Comparison of ENCODE assay signal across 17 cellular contexts in genomic region chr2:225004531-225004930, GRCh38. TPM values are rescaled to one million over a fixed set of nuclear protein-coding genes. Genes with fewer than 3 reads are reported as not detected.
A peak's percentile ranks its signal among the peaks of the same experiment; 100 is the strongest.
DNase-seq lines count a peak whose midpoint lies in the region; ATAC-seq and TF ChIP-seq lines count a peak whose summit lies in the region.
"Had no signal": no experiment of that assay in that cellular context is flagged by ENCODE, and none has a peak within 500 bp of the region (broad histone marks: within the 10 kb centered on the region; RNA-seq: fewer than 3 reads in every experiment).

No MANE protein-coding gene starts in this region.

- POLR2A ChIA-PET in activated CD4-positive, alpha-beta memory T cell treated with anti-CD3 and anti-CD28 coated beads for 36 hours (lab: Charles Lee): interaction anchor here (0.9 kb wide), 1 partner anchor 38 kb away, joined by 4 read pairs; the partner anchor contains the start of gene DOCK10
- POLR2A ChIA-PET in activated CD4-positive, alpha-beta memory T cell treated with anti-CD3 and anti-CD28 coated beads, Interleukin-2, amount 10 ng/mL, durations not matched to agents 7 days and 5 days (lab: Charles Lee): interaction anchor here (1.2 kb wide), 1 partner anchor 94 kb away, joined by 3 read pairs; no protein-coding TSS in a partner anchor

- ATAC-seq in stimulated activated memory B cell treated with anti-CD40 and anti-IgM and Interleukin-4, amounts not matched to agents 10 μg/mL and 1 μg/mL and 100 μg/mL, for 72 hours: no peak
- no peak for ATAC-seq in GM19035 (IDR thresholded peaks at IDR 0.05; ENCODE audit: unreplicated experiment)
- ATAC-seq: K562, left cardiac atrium had no signal

- H3K4me3 Mint-ChIP-seq in activated CD4-positive, alpha-beta memory T cell treated with anti-CD3 and anti-CD28 coated beads for 36 hours: no peak overlapping the region
- no peak overlapping the region for H3K4me3 Mint-ChIP-seq in activated CD4-positive, alpha-beta memory T cell treated with anti-CD3 and anti-CD28 coated beads, Interleukin-2, amount 10 ng/mL, durations not matched to agents 7 days and 5 days
- no peak overlapping the region for H3K4me3 Mint-ChIP-seq in stimulated activated memory B cell treated with anti-CD40 and anti-IgM and Interleukin-4, amounts not matched to agents 10 μg/mL and 1 μg/mL and 100 μg/mL, for 72 hours
- H3K4me3 Mint-ChIP-seq in endothelial cell (ENCODE audit: unreplicated experiment): no peak overlapping the region
- H3K4me3 Mint-ChIP-seq: neural crest cell had no signal

- H3K27ac ChIP-seq in SJCRH30: 0 out of 2 replicates have a peak overlapping the region, but pooled peaks have one; percentile 6
- no peak overlapping the region for H3K27ac ChIP-seq in colonic mucosa
- H3K27ac ChIP-seq: SK-N-MC, spleen had no signal

- no peaks in the 10 kb centered on the region for H3K9me3 Mint-ChIP-seq in activated CD4-positive, alpha-beta memory T cell treated with anti-CD3 and anti-CD28 coated beads for 36 hours
- no peaks in the 10 kb centered on the region for H3K9me3 Mint-ChIP-seq in activated CD4-positive, alpha-beta memory T cell treated with anti-CD3 and anti-CD28 coated beads, Interleukin-2, amount 10 ng/mL, durations not matched to agents 7 days and 5 days
- H3K9me3 Mint-ChIP-seq in stimulated activated memory B cell treated with anti-CD40 and anti-IgM and Interleukin-4, amounts not matched to agents 10 μg/mL and 1 μg/mL and 100 μg/mL, for 72 hours: peaks cover 2% of the 10 kb centered on the region
- H3K9me3 Mint-ChIP-seq in endothelial cell (ENCODE audit: unreplicated experiment): no peaks in the 10 kb centered on the region

- H3K36me3 Mint-ChIP-seq in activated CD4-positive, alpha-beta memory T cell treated with anti-CD3 and anti-CD28 coated beads for 36 hours: peaks cover 4% of the 10 kb centered on the region
- H3K36me3 Mint-ChIP-seq in activated CD4-positive, alpha-beta memory T cell treated with anti-CD3 and anti-CD28 coated beads, Interleukin-2, amount 10 ng/mL, durations not matched to agents 7 days and 5 days (ENCODE audit: low read depth): peaks cover 20% of the 10 kb centered on the region
- H3K36me3 Mint-ChIP-seq in stimulated activated memory B cell treated with anti-CD40 and anti-IgM and Interleukin-4, amounts not matched to agents 10 μg/mL and 1 μg/mL and 100 μg/mL, for 72 hours: peaks cover 41% of the 10 kb centered on the region
- H3K36me3 Mint-ChIP-seq in endothelial cell (ENCODE audit: low read depth, unreplicated experiment): no peaks in the 10 kb centered on the region

- intact Hi-C loops in activated CD4-positive, alpha-beta memory T cell treated with anti-CD3 and anti-CD28 coated beads for 36 hours (cut with micrococcal nuclease): loop anchor here (5.0 to 10.0 kb wide), 2 partner anchors 197 to 460 kb away; no protein-coding TSS in a partner anchor
- intact Hi-C loops in colonic mucosa (cut with DNase I): loop anchor here (10.0 kb wide), 1 partner anchor 200 kb away; no protein-coding TSS in a partner anchor

- H3K4me1 Mint-ChIP-seq in activated CD4-positive, alpha-beta memory T cell treated with anti-CD3 and anti-CD28 coated beads for 36 hours (ENCODE audit: low read depth): peaks cover 90% of the 10 kb centered on the region
- H3K4me1 Mint-ChIP-seq in activated CD4-positive, alpha-beta memory T cell treated with anti-CD3 and anti-CD28 coated beads, Interleukin-2, amount 10 ng/mL, durations not matched to agents 7 days and 5 days: peaks cover 79% of the 10 kb centered on the region
- H3K4me1 Mint-ChIP-seq in stimulated activated memory B cell treated with anti-CD40 and anti-IgM and Interleukin-4, amounts not matched to agents 10 μg/mL and 1 μg/mL and 100 μg/mL, for 72 hours: peaks cover 64% of the 10 kb centered on the region
- peaks cover 10% of the 10 kb centered on the region for H3K4me1 Mint-ChIP-seq in endothelial cell (ENCODE audit: unreplicated experiment)

- CTCF ChIA-PET in activated CD4-positive, alpha-beta memory T cell treated with anti-CD3 and anti-CD28 coated beads for 36 hours (lab: Charles Lee): interaction anchor here (0.6 to 5.1 kb wide), 6 partner anchors 45 to 85 kb away, joined by 3 to 43 read pairs (median 4); no protein-coding TSS in a partner anchor
- CTCF ChIA-PET in activated CD4-positive, alpha-beta memory T cell treated with anti-CD3 and anti-CD28 coated beads, Interleukin-2, amount 10 ng/mL, durations not matched to agents 7 days and 5 days (lab: Charles Lee): interaction anchor here (0.9 to 1.5 kb wide), 5 partner anchors 18 to 121 kb away, joined by 3 to 4 read pairs (median 3); no protein-coding TSS in a partner anchor

- H3K36me3 ChIP-seq in SJCRH30 (no peaks in the 10 kb centered on the region), colonic mucosa (no peaks in the 10 kb centered on the region)

- TF ChIP-seq CTCF in fibroblast of mammary gland (conservative IDR thresholded peaks at IDR 0.05; ENCODE audit: control insufficient read depth, insufficient read depth, low read depth, low read length) (no peak), endothelial cell (IDR thresholded peaks at IDR 0.05; ENCODE audit: unreplicated experiment) (no peak), colonic mucosa (IDR thresholded peaks at IDR 0.05) (no peak)

- H3K27me3 Mint-ChIP-seq in activated CD4-positive, alpha-beta memory T cell treated with anti-CD3 and anti-CD28 coated beads for 36 hours: no peaks in the 10 kb centered on the region
- no peaks in the 10 kb centered on the region for H3K27me3 Mint-ChIP-seq in activated CD4-positive, alpha-beta memory T cell treated with anti-CD3 and anti-CD28 coated beads, Interleukin-2, amount 10 ng/mL, durations not matched to agents 7 days and 5 days
- H3K27me3 Mint-ChIP-seq in stimulated activated memory B cell treated with anti-CD40 and anti-IgM and Interleukin-4, amounts not matched to agents 10 μg/mL and 1 μg/mL and 100 μg/mL, for 72 hours: no peaks in the 10 kb centered on the region
- no peaks in the 10 kb centered on the region for H3K27me3 Mint-ChIP-seq in endothelial cell (ENCODE audit: unreplicated experiment)

- peak overlapping the region; percentile 64 for H3K27ac Mint-ChIP-seq in activated CD4-positive, alpha-beta memory T cell treated with anti-CD3 and anti-CD28 coated beads for 36 hours
- no peak overlapping the region for H3K27ac Mint-ChIP-seq in activated CD4-positive, alpha-beta memory T cell treated with anti-CD3 and anti-CD28 coated beads, Interleukin-2, amount 10 ng/mL, durations not matched to agents 7 days and 5 days
- peak overlapping the region; percentile 95 for H3K27ac Mint-ChIP-seq in stimulated activated memory B cell treated with anti-CD40 and anti-IgM and Interleukin-4, amounts not matched to agents 10 μg/mL and 1 μg/mL and 100 μg/mL, for 72 hours
- no peak overlapping the region for H3K27ac Mint-ChIP-seq in endothelial cell (ENCODE audit: unreplicated experiment)

- H3K27me3 ChIP-seq in SJCRH30 (no peaks in the 10 kb centered on the region), colonic mucosa (no peaks in the 10 kb centered on the region)
- H3K27me3 ChIP-seq: spleen had no signal

- H3K9me3 ChIP-seq in SJCRH30 (replicated peaks) (no peaks in the 10 kb centered on the region; the same call in 1 of the 2 replicates), colonic mucosa (no peaks in the 10 kb centered on the region)
- H3K9me3 ChIP-seq: spleen had no signal

- H3K4me3 ChIP-seq in SJCRH30 (no peak overlapping the region), fibroblast of mammary gland (ENCODE audit: control insufficient read depth, low read depth, low read length) (no peak overlapping the region), colonic mucosa (no peak overlapping the region)
- H3K4me3 ChIP-seq: K562, SK-N-MC, spleen had no signal

- H3K4me1 ChIP-seq in SJCRH30 (peaks cover 10% of the 10 kb centered on the region), colonic mucosa (no peaks in the 10 kb centered on the region)

- no peak overlapping the region for H3K9ac ChIP-seq in colonic mucosa (ENCODE audit: low read depth in 2 of 2, low read length in 2 of 2)

- DNase-seq in activated CD4-positive, alpha-beta memory T cell treated with anti-CD3 and anti-CD28 coated beads for 36 hours: no peak
- DNase-seq in activated CD4-positive, alpha-beta memory T cell treated with anti-CD3 and anti-CD28 coated beads, Interleukin-2, amount 10 ng/mL, durations not matched to agents 7 days and 5 days: no peak
- DNase-seq in SJCRH30: peak; percentile 17 to 62
- DNase-seq in fibroblast of mammary gland (ENCODE audit: low read depth): peak; percentile 64
- no peak for DNase-seq in endothelial cell (ENCODE audit: low spot score)
- DNase-seq in colonic mucosa: no peak
- DNase-seq: activated CD4-positive, CD25-positive, alpha-beta regulatory T cell; cerebellar nuclear complex; left cardiac atrium; NCI-H1436 treated with DMSO at 0.1 percent for 48 hours; NCI-H748 treated with DMSO at 0.1 percent for 48 hours; spleen had no signal

RNA-seq across cellular contexts. Expression of gene DOCK10, which starts 37.7 kb away (rescaled TPM):
- 100 to 1,000 TPM; 134 to 139 TPM for total RNA-seq in activated CD4-positive, alpha-beta memory T cell treated with anti-CD3 and anti-CD28 coated beads for 36 hours
- 100 to 1,000 TPM; 223 to 239 TPM for total RNA-seq in activated CD4-positive, alpha-beta memory T cell treated with anti-CD3 and anti-CD28 coated beads, Interleukin-2, amount 10 ng/mL, durations not matched to agents 7 days and 5 days
- 12.3 and 15.3 TPM in 2 replicates for total RNA-seq in SJCRH30 (2014; rRNA removed; shearing (Covaris generic))
- total RNA-seq in endothelial cell (ENCODE audit: unreplicated experiment) (7.6 TPM), colonic mucosa (10 to 100 TPM; 13.5 to 17.4 TPM)

Comparison
In these comparisons a context has a peak if more than half of its experiments do, and no peak if none do; other contexts are left out.
1. H3K27ac Mint-ChIP-seq: peak in activated CD4-positive, alpha-beta memory T cell treated with anti-CD3 and anti-CD28 coated beads for 36 hours (single experiment) and stimulated activated memory B cell treated with anti-CD40 and anti-IgM and Interleukin-4, amounts not matched to agents 10 μg/mL and 1 μg/mL and 100 μg/mL, for 72 hours (single experiment); none in activated CD4-positive, alpha-beta memory T cell treated with anti-CD3 and anti-CD28 coated beads, Interleukin-2, amount 10 ng/mL, durations not matched to agents 7 days and 5 days (single experiment) and endothelial cell (single experiment).
2. DNase-seq: peak in SJCRH30 (2 of 2) and fibroblast of mammary gland (single experiment); none in activated CD4-positive, alpha-beta memory T cell treated with anti-CD3 and anti-CD28 coated beads for 36 hours (single experiment), activated CD4-positive, alpha-beta memory T cell treated with anti-CD3 and anti-CD28 coated beads, Interleukin-2, amount 10 ng/mL, durations not matched to agents 7 days and 5 days (single experiment), endothelial cell (single experiment) and colonic mucosa (single experiment).